1 cellular context compared by ENCODE assay signal in genomic region chr2:33062665-33063249, GRCh38.
TF ChIP-seq lines count a peak whose summit lies in the region.

No MANE protein-coding gene starts in this region.

TF ChIP-seq in WTC11, 78 proteins besides CTCF, POLR2A, EP300 and RAD21 (continued from another document):
- TF ChIP-seq ARID4B (CRISPR knock-in tag; IDR thresholded peaks at IDR 0.05; ENCODE audit: borderline replicate concordance) (no peak), ZBTB43 (CRISPR knock-in tag; IDR thresholded peaks at IDR 0.05) (no peak), NR1H2 (CRISPR knock-in tag; IDR thresholded peaks at IDR 0.05) (no peak), PRDM15 (CRISPR knock-in tag; IDR thresholded peaks at IDR 0.05) (no peak), IRF1 (CRISPR knock-in tag; IDR thresholded peaks at IDR 0.05) (no peak), CREM (CRISPR knock-in tag; IDR thresholded peaks at IDR 0.05) (no peak), PREB (CRISPR knock-in tag; IDR thresholded peaks at IDR 0.05; ENCODE audit: borderline replicate concordance) (no peak)
